ENCODE assay signal across 1 cellular context in genomic region chr10:12401466-12401865, GRCh38.
TF ChIP-seq lines count a peak whose summit lies in the region.

No MANE protein-coding gene starts in this region.

TF ChIP-seq in A549, 52 proteins besides CTCF, POLR2A, EP300 and RAD21 (continued from another document):
- TF ChIP-seq, protein P1, sequence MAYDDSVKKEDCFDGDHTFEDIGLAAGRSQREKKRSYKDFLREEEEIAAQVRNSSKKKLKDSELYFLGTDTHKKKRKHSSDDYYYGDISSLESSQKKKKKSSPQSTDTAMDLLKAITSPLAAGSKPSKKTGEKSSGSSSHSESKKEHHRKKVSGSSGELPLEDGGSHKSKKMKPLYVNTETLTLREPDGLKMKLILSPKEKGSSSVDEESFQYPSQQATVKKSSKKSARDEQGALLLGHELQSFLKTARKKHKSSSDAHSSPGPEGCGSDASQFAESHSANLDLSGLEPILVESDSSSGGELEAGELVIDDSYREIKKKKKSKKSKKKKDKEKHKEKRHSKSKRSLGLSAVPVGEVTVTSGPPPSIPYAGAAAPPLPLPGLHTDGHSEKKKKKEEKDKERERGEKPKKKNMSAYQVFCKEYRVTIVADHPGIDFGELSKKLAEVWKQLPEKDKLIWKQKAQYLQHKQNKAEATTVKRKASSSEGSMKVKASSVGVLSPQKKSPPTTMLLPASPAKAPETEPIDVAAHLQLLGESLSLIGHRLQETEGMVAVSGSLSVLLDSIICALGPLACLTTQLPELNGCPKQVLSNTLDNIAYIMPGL (CRISPR knock-in tag; IDR thresholded peaks at IDR 0.05; ENCODE audit: borderline replicate concordance), result no peak
- TF ChIP-seq, protein P2, sequence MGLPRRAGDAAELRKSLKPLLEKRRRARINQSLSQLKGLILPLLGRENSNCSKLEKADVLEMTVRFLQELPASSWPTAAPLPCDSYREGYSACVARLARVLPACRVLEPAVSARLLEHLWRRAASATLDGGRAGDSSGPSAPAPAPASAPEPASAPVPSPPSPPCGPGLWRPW (IDR thresholded peaks at IDR 0.05), result no peak
- TF ChIP-seq ZC3H11A (IDR thresholded peaks at IDR 0.05) (no peak), HOXB13 (CRISPR knock-in tag; IDR thresholded peaks at IDR 0.05; ENCODE audit: low read depth) (no peak), SMC3 (IDR thresholded peaks at IDR 0.05) (no peak)
